Comparison of ENCODE assay signal across 14 cellular contexts in the genomic region with DNA sequence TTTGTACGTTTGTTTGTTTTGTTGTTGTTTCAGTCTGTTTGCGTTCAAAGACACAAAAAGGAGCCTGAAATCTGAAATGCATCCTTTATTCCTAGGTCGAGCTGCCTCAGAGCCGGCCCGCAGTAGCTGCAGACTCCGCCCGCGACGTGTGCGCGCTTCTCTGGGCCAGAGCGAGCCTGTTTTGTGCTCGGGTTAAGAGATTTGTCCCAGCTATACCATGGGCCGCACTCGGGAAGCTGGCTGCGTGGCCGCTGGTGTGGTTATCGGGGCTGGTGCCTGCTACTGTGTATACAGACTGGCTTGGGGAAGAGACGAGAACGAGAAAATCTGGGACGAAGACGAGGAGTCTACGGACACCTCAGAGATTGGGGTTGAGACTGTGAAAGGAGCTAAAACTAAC. TPM values are rescaled to one million over a fixed set of nuclear protein-coding genes. Genes with fewer than 3 reads are reported as not detected.
A peak's percentile ranks its signal among the peaks of the same experiment; 100 is the strongest.
DNase-seq lines count a peak whose midpoint lies in the region; ATAC-seq and TF ChIP-seq lines count a peak whose summit lies in the region.
"Had no signal": no experiment of that assay in that cellular context is flagged by ENCODE, and none has a peak within 500 bp of the region (broad histone marks: within the 10 kb centered on the region; RNA-seq: fewer than 3 reads in every experiment).

No MANE protein-coding gene starts in this region.

- no peak for ATAC-seq in WTC11
- ATAC-seq: A549 had no signal

- CTCF ChIA-PET in WTC11 (lab: Charles Lee): no interaction called here

- H3K27ac Mint-ChIP-seq in activated naive CD4-positive, alpha-beta T cell treated with anti-CD3 and anti-CD28 coated beads, Interleukin-2, amount 50 U/mL, for 24 hours: peak overlapping the region; percentile 26
- H3K27ac Mint-ChIP-seq in glutamatergic neuron (ENCODE audit: unreplicated experiment) (no peak overlapping the region), osteocyte (ENCODE audit: unreplicated experiment) (no peak overlapping the region), WTC11 (no peak overlapping the region)
- H3K27ac Mint-ChIP-seq: CD4-positive, alpha-beta memory T cell had no signal

- H3K27me3 Mint-ChIP-seq in activated naive CD4-positive, alpha-beta T cell treated with anti-CD3 and anti-CD28 coated beads, Interleukin-2, amount 50 U/mL, for 24 hours: peaks cover 16% of the 10 kb centered on the region
- H3K27me3 Mint-ChIP-seq in glutamatergic neuron (ENCODE audit: unreplicated experiment) (no peaks in the 10 kb centered on the region), osteocyte (ENCODE audit: unreplicated experiment) (no peaks in the 10 kb centered on the region), WTC11 (ENCODE audit: low read depth) (no peaks in the 10 kb centered on the region)

- no peak overlapping the region for H3K4me3 Mint-ChIP-seq in activated naive CD4-positive, alpha-beta T cell treated with anti-CD3 and anti-CD28 coated beads, Interleukin-2, amount 50 U/mL, for 24 hours
- H3K4me3 Mint-ChIP-seq in glutamatergic neuron (ENCODE audit: unreplicated experiment) (peak overlapping the region; percentile 25), osteocyte (ENCODE audit: unreplicated experiment) (peak overlapping the region; percentile 22), WTC11 (no peak overlapping the region)
- H3K4me3 Mint-ChIP-seq: CD14-positive monocyte; CD4-positive, alpha-beta memory T cell had no signal

- POLR2A ChIA-PET in WTC11 (lab: Charles Lee): no interaction called here

- H3K9me3 Mint-ChIP-seq in activated naive CD4-positive, alpha-beta T cell treated with anti-CD3 and anti-CD28 coated beads, Interleukin-2, amount 50 U/mL, for 24 hours: no peaks in the 10 kb centered on the region
- H3K9me3 Mint-ChIP-seq in glutamatergic neuron (ENCODE audit: unreplicated experiment): no peaks in the 10 kb centered on the region
- peaks cover 5% of the 10 kb centered on the region for H3K9me3 Mint-ChIP-seq in osteocyte (ENCODE audit: unreplicated experiment)
- no peaks in the 10 kb centered on the region for H3K9me3 Mint-ChIP-seq in WTC11

- H3K4me1 Mint-ChIP-seq in activated naive CD4-positive, alpha-beta T cell treated with anti-CD3 and anti-CD28 coated beads, Interleukin-2, amount 50 U/mL, for 24 hours: peaks cover 7% of the 10 kb centered on the region
- H3K4me1 Mint-ChIP-seq in glutamatergic neuron (ENCODE audit: low read depth, unreplicated experiment) (peaks cover 5% of the 10 kb centered on the region), osteocyte (ENCODE audit: unreplicated experiment) (peaks cover 19% of the 10 kb centered on the region), WTC11 (peaks cover 16% of the 10 kb centered on the region)

- H3K36me3 Mint-ChIP-seq in activated naive CD4-positive, alpha-beta T cell treated with anti-CD3 and anti-CD28 coated beads, Interleukin-2, amount 50 U/mL, for 24 hours: no peaks in the 10 kb centered on the region
- no peaks in the 10 kb centered on the region for H3K36me3 Mint-ChIP-seq in glutamatergic neuron (ENCODE audit: unreplicated experiment)
- H3K36me3 Mint-ChIP-seq in osteocyte (ENCODE audit: unreplicated experiment): peaks cover 16% of the 10 kb centered on the region
- H3K36me3 Mint-ChIP-seq in WTC11: peaks cover 4% of the 10 kb centered on the region; the same call in 1 of the 2 replicates
- H3K36me3 Mint-ChIP-seq: CD4-positive, alpha-beta memory T cell had no signal

- no peak for DNase-seq in activated naive CD4-positive, alpha-beta T cell treated with anti-CD3 and anti-CD28 coated beads, Interleukin-2, amount 50 U/mL, for 16 hours
- DNase-seq in glutamatergic neuron (no peak), osteocyte (ENCODE audit: extremely low spot score, unreplicated experiment) (no peak), NCI-H1417 (lab: John Stamatoyannopoulos, UW) (no peak), WTC11 (ENCODE audit: low spot score) (no peak)
- DNase-seq in activated CD4-positive, alpha-beta T cell treated with anti-CD3 and anti-CD28 coated beads, Interleukin-2, amount 50 U/mL, for 4 hours: no peak
- DNase-seq: CD4-positive, alpha-beta memory T cell; DMS153; DMS79; GDM1; GM23248 had no signal

- TF ChIP-seq CTCF in glutamatergic neuron (IDR thresholded peaks at IDR 0.05; ENCODE audit: partially characterized antibody, unreplicated experiment) (no peak), osteocyte (IDR thresholded peaks at IDR 0.05) (no peak), WTC11 (IDR thresholded peaks at IDR 0.05) (no peak)

TF ChIP-seq in WTC11, 78 proteins besides CTCF, POLR2A, EP300 and RAD21:
- no peak for TF ChIP-seq NR3C1 (CRISPR knock-in tag; conservative IDR thresholded peaks at IDR 0.05; ENCODE audit: low read depth)
- TF ChIP-seq ZNF121 (CRISPR knock-in tag; IDR thresholded peaks at IDR 0.05): no peak
- TF ChIP-seq ETV6 (CRISPR knock-in tag; IDR thresholded peaks at IDR 0.05): no peak
- no peak for TF ChIP-seq TCF7 (CRISPR knock-in tag; IDR thresholded peaks at IDR 0.05; ENCODE audit: low read depth)
- TF ChIP-seq IRF2 (CRISPR knock-in tag; IDR thresholded peaks at IDR 0.05; ENCODE audit: borderline replicate concordance, low read depth): no peak
- no peak for TF ChIP-seq ZNF138 (CRISPR knock-in tag; conservative IDR thresholded peaks at IDR 0.05)
- no peak for TF ChIP-seq NFATC4 (CRISPR knock-in tag; IDR thresholded peaks at IDR 0.05)
- TF ChIP-seq USF2 (CRISPR knock-in tag; IDR thresholded peaks at IDR 0.05): no peak
- no peak for TF ChIP-seq PREB (CRISPR knock-in tag; IDR thresholded peaks at IDR 0.05; ENCODE audit: borderline replicate concordance)
- no peak for TF ChIP-seq AR (CRISPR knock-in tag; IDR thresholded peaks at IDR 0.05)

RNA-seq across cellular contexts. Expression of gene ARMCX1, which starts 2.4 kb away (rescaled TPM):
- total RNA-seq in glutamatergic neuron (ENCODE audit: unreplicated experiment) (50.5 TPM), osteocyte (38.6 and 40.0 TPM in 2 replicates), WTC11 (2021) (23.6 to 27.4 TPM (median 23.7 TPM) in 3 replicates)

Comparison
In these comparisons a context has a peak if more than half of its experiments do, and no peak if none do; other contexts are left out.
1. H3K4me3 Mint-ChIP-seq: peak in glutamatergic neuron (single experiment) and osteocyte (single experiment); none in activated naive CD4-positive, alpha-beta T cell treated with anti-CD3 and anti-CD28 coated beads, Interleukin-2, amount 50 U/mL, for 24 hours (single experiment) and WTC11 (single experiment).